In genomic region chr5:66841264-66841663, GRCh38 we compare ENCODE assay signal across 20 cellular contexts.
A peak's percentile ranks its signal among the peaks of the same experiment; 100 is the strongest.
DNase-seq lines count a peak whose midpoint lies in the region; ATAC-seq and TF ChIP-seq lines count a peak whose summit lies in the region.
"Had no signal": no experiment of that assay in that cellular context is flagged by ENCODE, and none has a peak within 500 bp of the region (broad histone marks: within the 10 kb centered on the region; RNA-seq: fewer than 3 reads in every experiment).

No MANE protein-coding gene starts in this region.

- no peak overlapping the region for H2AFZ ChIP-seq in KMS-11 (ENCODE audit: low read depth)
- H2AFZ ChIP-seq: neural progenitor cell had no signal

- TF ChIP-seq CTCF in KMS-11 (conservative IDR thresholded peaks at IDR 0.05; ENCODE audit: low read depth, low read length) (no peak), A673 (conservative IDR thresholded peaks at IDR 0.05; ENCODE audit: low read depth, low read length) (no peak)

- POLR2A ChIA-PET in A673 (lab: Charles Lee; ENCODE audit: low non-redundant PET): no interaction called here

- H3K36me3 ChIP-seq in KMS-11 (ENCODE audit: insufficient read depth) (no peaks in the 10 kb centered on the region), A673 (ENCODE audit: insufficient read depth, low read length, poor library complexity, severe bottlenecking) (no peaks in the 10 kb centered on the region)
- H3K36me3 ChIP-seq: neural progenitor cell, Peyer's patch, right lobe of liver, SJCRH30, transverse colon had no signal

- ATAC-seq in stimulated activated naive CD8-positive, alpha-beta T cell treated with anti-CD3 and anti-CD28 coated beads, Interleukin-15, Interleukin-2, amounts not matched to agents 100 U/mL and 50 U/mL, for 24 hours: no peak
- ATAC-seq: right lobe of liver had no signal

- peak overlapping the region; percentile 66 for H3K4me2 ChIP-seq in KMS-11
- H3K4me2 ChIP-seq: neural progenitor cell had no signal

- no peaks in the 10 kb centered on the region for H3K79me2 ChIP-seq in KMS-11 (ENCODE audit: insufficient read depth, low read depth)

- peak overlapping the region; percentile 76 for H3K27ac Mint-ChIP-seq in stimulated activated naive CD8-positive, alpha-beta T cell treated with anti-CD3 and anti-CD28 coated beads, Interleukin-15, Interleukin-2, amounts not matched to agents 100 ng/mL and 50 ng/mL, for 24 hours
- H3K27ac Mint-ChIP-seq in activated T-helper 2 cell treated with anti-CD3 and anti-CD28 coated beads, Interferon-gamma antibody, Interleukin-2, Interleukin-4, amounts not matched to agents 10 μg/mL and 5 μg/mL and 100 μg/mL, durations not matched to agents 14 hours and 24 hours and 36 hours: peak overlapping the region; percentile 79
- H3K27ac Mint-ChIP-seq: brain; CD8-positive, alpha-beta memory T cell; neural progenitor cell had no signal

- H3K4me3 Mint-ChIP-seq in stimulated activated naive CD8-positive, alpha-beta T cell treated with anti-CD3 and anti-CD28 coated beads, Interleukin-15, Interleukin-2, amounts not matched to agents 100 ng/mL and 50 ng/mL, for 24 hours: peak overlapping the region; percentile 28
- H3K4me3 Mint-ChIP-seq in activated T-helper 2 cell treated with anti-CD3 and anti-CD28 coated beads, Interferon-gamma antibody, Interleukin-2, Interleukin-4, amounts not matched to agents 10 μg/mL and 5 μg/mL and 100 μg/mL, durations not matched to agents 14 hours and 24 hours and 36 hours (ENCODE audit: low read depth): peak overlapping the region; percentile 15
- H3K4me3 Mint-ChIP-seq: brain; CD8-positive, alpha-beta memory T cell; neural progenitor cell had no signal

- no peaks in the 10 kb centered on the region for H3K27me3 ChIP-seq in KMS-11 (ENCODE audit: insufficient read depth, low read depth)
- no peaks in the 10 kb centered on the region for H3K27me3 ChIP-seq in A673 (replicated peaks; ENCODE audit: insufficient read depth, low read depth, low read length, poor library complexity)
- H3K27me3 ChIP-seq: neural progenitor cell, Peyer's patch, right lobe of liver, SJCRH30, transverse colon had no signal

- intact Hi-C loops in activated T-helper 2 cell treated with anti-CD3 and anti-CD28 coated beads, Interferon-gamma antibody, Interleukin-2, Interleukin-4, amounts not matched to agents 10 μg/mL and 5 μg/mL and 100 μg/mL, durations not matched to agents 14 hours and 24 hours and 36 hours (cut with micrococcal nuclease): loop anchor here (5.0 kb wide), 3 partner anchors 51 to 1591 kb away; no protein-coding TSS in a partner anchor
- intact Hi-C loops in A673 (cut with micrococcal nuclease; ENCODE audit: unreplicated experiment): no loop called here

- no peak for DNase-seq in stimulated activated naive CD8-positive, alpha-beta T cell treated with anti-CD3 and anti-CD28 coated beads, Interleukin-15, Interleukin-2, amounts not matched to agents 100 U/mL and 50 U/mL, for 24 hours
- no peak for DNase-seq in activated T-helper 2 cell treated with anti-CD3 and anti-CD28 coated beads, Interferon-gamma antibody, Interleukin-2, Interleukin-4, amounts not matched to agents 10 μg/mL and 5 μg/mL and 100 μg/mL, durations not matched to agents 14 hours and 24 hours and 36 hours (ENCODE audit: low spot score)
- DNase-seq in SHP77 treated with DMSO at 0.1 percent for 48 hours (lab: John Stamatoyannopoulos, UW) (no peak), A673 (ENCODE audit: low spot score) (no peak), NCI-H1436 treated with DMSO at 0.1 percent for 48 hours (lab: John Stamatoyannopoulos, UW) (no peak)
- DNase-seq: activated CD4-positive, alpha-beta T cell treated with anti-CD3 and anti-CD28 coated beads for 48 hours; activated T-cell treated with anti-CD3 and anti-CD28 coated beads, Interleukin-2, amount 50 U/mL, for 1 hour; CD8-positive, alpha-beta memory T cell; head of caudate nucleus; NCI-H510A treated with DMSO at 0.1 percent for 48 hours; Peyer's patch; posterior cingulate gyrus; right lobe of liver; SJCRH30; stimulated activated CD4-positive, alpha-beta T cell treated with anti-CD3 and anti-CD28 coated beads, Interleukin-12 subunit alpha, Interleukin-12 subunit beta, amount 100 ng/mL, for 4 hours; transverse colon had no signal

- no peaks in the 10 kb centered on the region for H3K9me3 Mint-ChIP-seq in stimulated activated naive CD8-positive, alpha-beta T cell treated with anti-CD3 and anti-CD28 coated beads, Interleukin-15, Interleukin-2, amounts not matched to agents 100 ng/mL and 50 ng/mL, for 24 hours
- H3K9me3 Mint-ChIP-seq in activated T-helper 2 cell treated with anti-CD3 and anti-CD28 coated beads, Interferon-gamma antibody, Interleukin-2, Interleukin-4, amounts not matched to agents 10 μg/mL and 5 μg/mL and 100 μg/mL, durations not matched to agents 14 hours and 24 hours and 36 hours: peaks cover 6% of the 10 kb centered on the region
- H3K9me3 Mint-ChIP-seq: brain; CD8-positive, alpha-beta memory T cell; neural progenitor cell had no signal

- H4K20me1 ChIP-seq in KMS-11 (ENCODE audit: insufficient read depth): no peaks in the 10 kb centered on the region

- no peaks in the 10 kb centered on the region for H3K9me3 ChIP-seq in A673 (ENCODE audit: low read depth, low read length, poor library complexity, severe bottlenecking)
- H3K9me3 ChIP-seq: Peyer's patch, right lobe of liver, SJCRH30, transverse colon had no signal

- peaks cover 59% of the 10 kb centered on the region for H3K4me1 ChIP-seq in KMS-11 (ENCODE audit: low read depth, poor library complexity, severe bottlenecking)
- H3K4me1 ChIP-seq in A673 (ENCODE audit: insufficient read depth, low read length, poor library complexity, severe bottlenecking): no peaks in the 10 kb centered on the region
- H3K4me1 ChIP-seq: Peyer's patch, right lobe of liver, SJCRH30, transverse colon had no signal

- peaks cover 43% of the 10 kb centered on the region for H3K4me1 Mint-ChIP-seq in stimulated activated naive CD8-positive, alpha-beta T cell treated with anti-CD3 and anti-CD28 coated beads, Interleukin-15, Interleukin-2, amounts not matched to agents 100 ng/mL and 50 ng/mL, for 24 hours (ENCODE audit: low read depth)
- H3K4me1 Mint-ChIP-seq in activated T-helper 2 cell treated with anti-CD3 and anti-CD28 coated beads, Interferon-gamma antibody, Interleukin-2, Interleukin-4, amounts not matched to agents 10 μg/mL and 5 μg/mL and 100 μg/mL, durations not matched to agents 14 hours and 24 hours and 36 hours (ENCODE audit: low read depth): peaks cover 57% of the 10 kb centered on the region

- H3K27me3 Mint-ChIP-seq in stimulated activated naive CD8-positive, alpha-beta T cell treated with anti-CD3 and anti-CD28 coated beads, Interleukin-15, Interleukin-2, amounts not matched to agents 100 ng/mL and 50 ng/mL, for 24 hours: peaks cover 26% of the 10 kb centered on the region
- H3K27me3 Mint-ChIP-seq in activated T-helper 2 cell treated with anti-CD3 and anti-CD28 coated beads, Interferon-gamma antibody, Interleukin-2, Interleukin-4, amounts not matched to agents 10 μg/mL and 5 μg/mL and 100 μg/mL, durations not matched to agents 14 hours and 24 hours and 36 hours (ENCODE audit: low read depth): no peaks in the 10 kb centered on the region

- H3K36me3 Mint-ChIP-seq in stimulated activated naive CD8-positive, alpha-beta T cell treated with anti-CD3 and anti-CD28 coated beads, Interleukin-15, Interleukin-2, amounts not matched to agents 100 ng/mL and 50 ng/mL, for 24 hours (ENCODE audit: low read depth): no peaks in the 10 kb centered on the region
- H3K36me3 Mint-ChIP-seq in activated T-helper 2 cell treated with anti-CD3 and anti-CD28 coated beads, Interferon-gamma antibody, Interleukin-2, Interleukin-4, amounts not matched to agents 10 μg/mL and 5 μg/mL and 100 μg/mL, durations not matched to agents 14 hours and 24 hours and 36 hours (ENCODE audit: low read depth): peaks cover 11% of the 10 kb centered on the region
- H3K36me3 Mint-ChIP-seq: brain; CD8-positive, alpha-beta memory T cell; neural progenitor cell had no signal

- H3K4me3 ChIP-seq in KMS-11 (IDR thresholded peaks at IDR 0.05; ENCODE audit: insufficient read depth, low read depth, low read length) (no peak overlapping the region), A673 (ENCODE audit: low read depth, low read length, poor library complexity, severe bottlenecking) (no peak overlapping the region)
- H3K4me3 ChIP-seq: neural progenitor cell, Peyer's patch, right lobe of liver, SJCRH30, transverse colon had no signal

- H3K27ac ChIP-seq in KMS-11 (peak overlapping the region; percentile 66), A673 (ENCODE audit: low read depth, low read length, poor library complexity, severe bottlenecking) (no peak overlapping the region)
- H3K27ac ChIP-seq: neural progenitor cell, Peyer's patch, right lobe of liver, SJCRH30, transverse colon had no signal

- 0 out of 2 replicates have a peak overlapping the region, but pooled peaks have one; percentile 10 for H3K9ac ChIP-seq in KMS-11
- H3K9ac ChIP-seq: neural progenitor cell had no signal

- BruUV-seq in A673 (replicated peaks; lab: Mats Ljungman, UMichigan): no TSS peak

- CTCF ChIA-PET in A673 (lab: Charles Lee): no interaction called here
